Comparison of ENCODE assay signal across 8 cellular contexts in the genomic region with DNA sequence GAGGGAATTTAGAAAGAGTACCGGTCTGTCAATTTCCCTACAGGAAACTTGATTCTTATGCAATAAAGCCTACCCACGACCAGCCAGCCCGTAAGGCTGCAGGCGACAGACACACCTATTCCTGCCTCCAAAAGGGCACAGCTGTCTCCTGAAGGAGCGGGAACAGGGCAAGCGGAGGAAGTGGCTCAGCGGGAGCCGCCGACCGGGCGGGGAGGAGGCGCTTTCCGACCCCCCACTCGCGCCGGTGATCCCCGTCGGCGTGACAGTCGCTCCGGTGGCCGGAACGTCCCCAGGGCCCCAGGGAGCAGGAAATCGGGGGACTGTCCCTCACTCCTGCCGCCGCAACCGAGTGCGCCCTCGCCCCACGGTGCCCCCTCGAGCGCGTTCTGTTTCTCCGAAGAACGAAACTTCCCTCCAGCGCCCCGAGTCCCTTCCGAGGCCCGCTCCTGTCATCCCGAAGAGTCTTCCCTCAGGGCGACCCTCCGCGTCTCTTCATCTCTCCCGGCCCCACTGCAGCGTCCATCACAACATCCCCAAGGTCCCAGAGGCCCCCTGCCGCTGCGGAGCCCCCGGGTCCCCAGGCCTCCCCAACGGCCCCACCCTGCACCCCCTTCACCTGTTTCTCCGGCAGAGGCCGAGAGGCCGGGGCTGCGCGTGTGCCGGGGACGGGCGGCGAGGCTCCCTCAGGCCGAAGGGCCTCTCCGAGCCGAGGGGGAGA. TPM values are rescaled to one million over a fixed set of nuclear protein-coding genes. Genes with fewer than 3 reads are reported as not detected.
DNase-seq lines count a peak whose midpoint lies in the region; ATAC-seq and TF ChIP-seq lines count a peak whose summit lies in the region.

No MANE protein-coding gene starts in this region.

- peak overlapping the region; percentile 54 for H3K9ac ChIP-seq in endodermal cell (ENCODE audit: extremely low read depth, low read length, poor library complexity, severe bottlenecking)
- H3K9ac ChIP-seq in mucosa of rectum (ENCODE audit: low read depth in 1 of 2, low read length in 2 of 2), result peak overlapping the region; percentile 96 to 97

- peak overlapping the region; percentile 71 for H3K27ac ChIP-seq in endodermal cell (ENCODE audit: low read depth, low read length)
- H3K27ac ChIP-seq in mucosa of rectum (ENCODE audit: low read depth in 2 of 2, low read length in 2 of 2), result peak overlapping the region; percentile 99
- H3K27ac ChIP-seq in testis, result peak overlapping the region; percentile 97 to 98

- H3K4me3 Mint-ChIP-seq in endodermal cell, result peak overlapping the region; percentile 86

- H3K4me1 ChIP-seq in endodermal cell (ENCODE audit: control insufficient read depth, insufficient read depth, low read length), result no peaks in the 10 kb centered on the region
- peaks cover 2 to 14% of the 10 kb centered on the region in 2 donors for H3K4me1 ChIP-seq in mucosa of rectum (ENCODE audit: control insufficient read depth in 2 of 2, insufficient read depth in 2 of 2, low read length in 2 of 2)
- peaks cover 33% of the 10 kb centered on the region for H3K4me1 ChIP-seq in testis

- H3K4me3 ChIP-seq in AG09309 (ENCODE audit: control insufficient read depth, low read depth, low read length) (peak overlapping the region; percentile 93), endodermal cell (ENCODE audit: low read length) (peak overlapping the region; percentile 87), mucosa of rectum (ENCODE audit: low read length in 2 of 2) (peak overlapping the region; percentile 89 to 91), testis (peak overlapping the region; percentile 93 to 99)

- H3K27me3 ChIP-seq in endodermal cell (ENCODE audit: control insufficient read depth, insufficient read depth, low read length, poor library complexity, severe bottlenecking) (peaks cover 53% of the 10 kb centered on the region), mucosa of rectum (ENCODE audit: control insufficient read depth in 2 of 2, insufficient read depth in 2 of 2, low read length in 2 of 2) (no peaks in the 10 kb centered on the region), testis (no peaks in the 10 kb centered on the region)

- H3K9me3 ChIP-seq in endodermal cell (ENCODE audit: control insufficient read depth, low read length) (no peaks in the 10 kb centered on the region), mucosa of rectum (ENCODE audit: control insufficient read depth in 2 of 2, low read length in 2 of 2) (no peaks in the 10 kb centered on the region), testis (no peaks in the 10 kb centered on the region)

- WGBS in endodermal cell (ENCODE audit: insufficient coverage in 1 of 2, insufficient read length in 1 of 2), 2 experiments, result 0% methylated on average over 3 to 61 of the region's 61 CpGs
- WGBS in testis, 2 donors, result 0% methylated on average over 34 to 61 of the region's 61 CpGs

- H3K4me1 Mint-ChIP-seq in endodermal cell, result peaks cover 18% of the 10 kb centered on the region

- ATAC-seq in GM21390 (IDR thresholded peaks at IDR 0.05; ENCODE audit: unreplicated experiment), result peak; percentile 4
- no peak for ATAC-seq in GM18517 (IDR thresholded peaks at IDR 0.05; ENCODE audit: unreplicated experiment)

- H3K27me3 Mint-ChIP-seq in endodermal cell (ENCODE audit: insufficient read depth), result peaks cover 39% of the 10 kb centered on the region

- intact Hi-C loops in testis (cut with DNase I; ENCODE audit: low total_unique reads), result no loop called here

- H3K36me3 ChIP-seq in endodermal cell (ENCODE audit: control insufficient read depth, insufficient read depth, low read length) (no peaks in the 10 kb centered on the region), mucosa of rectum (ENCODE audit: control insufficient read depth in 2 of 2, insufficient read depth in 2 of 2, low read length in 2 of 2) (peaks cover 0 to 4% of the 10 kb centered on the region in 2 donors), testis (ENCODE audit: low read depth, missing control alignments) (no peaks in the 10 kb centered on the region)

- H3K36me3 Mint-ChIP-seq in endodermal cell (ENCODE audit: low read depth), result no peaks in the 10 kb centered on the region

- DNase-seq in AG09309 (ENCODE audit: low read depth), result no peak
- peak; percentile 45 for DNase-seq in NCI-H1092 (lab: John Stamatoyannopoulos, UW)
- peak; percentile 5 for DNase-seq in activated CD4-positive, alpha-beta T cell treated with anti-CD3 and anti-CD28 coated beads, Interleukin-2, amount 50 U/mL, for 1 hour
- DNase-seq in endodermal cell, result peak; percentile 90
- DNase-seq in testis, result no peak

- TF ChIP-seq CTCF in AG09309 (IDR thresholded peaks at IDR 0.05; ENCODE audit: control insufficient read depth, insufficient read depth, low read depth, low read length, missing control alignments) (no peak), endodermal cell (conservative IDR thresholded peaks at IDR 0.05) (no peak), testis (IDR thresholded peaks at IDR 0.05) (no peak)

- no peak for TF ChIP-seq POLR2A in testis (IDR thresholded peaks at IDR 0.05)

- H3K27ac Mint-ChIP-seq in endodermal cell, result peak overlapping the region; percentile 88

- H3K9me3 Mint-ChIP-seq in endodermal cell, result no peaks in the 10 kb centered on the region

RNA-seq across cellular contexts. Expression of gene STAT3, which starts 0.4 kb away (rescaled TPM):
- total RNA-seq in endodermal cell (10 to 100 TPM; 27.5 to 32.4 TPM), testis (100 to 1,000 TPM; 107 to 117 TPM)
- 37.5 TPM for polyA plus RNA-seq in endodermal cell (2013, experiment 1 of 2)
- 40.2 TPM for polyA plus RNA-seq in endodermal cell (2013, experiment 2 of 2)
- polyA plus RNA-seq in testis (ENCODE audit: insufficient read depth, low read depth, low replicate concordance), result 69.5 TPM

RNA-seq across cellular contexts. Expression of gene CAVIN1, which starts 35.2 kb away (rescaled TPM):
- 1 to 10 TPM in 1 of 2 donors, under 1 TPM in 1; 0.51 to 3.1 TPM for total RNA-seq in endodermal cell
- polyA plus RNA-seq in endodermal cell (2013, experiment 1 of 2), result 8.4 TPM
- polyA plus RNA-seq in endodermal cell (2013, experiment 2 of 2), result 8.2 TPM
- total RNA-seq in testis, result 10 to 100 TPM; 49.4 to 68.4 TPM
- 106 TPM for polyA plus RNA-seq in testis (ENCODE audit: insufficient read depth, low read depth, low replicate concordance)

Comparison
In these comparisons a context has a peak if more than half of its experiments do, and no peak if none do; other contexts are left out.
1. DNase-seq: peak in NCI-H1092 (single experiment), activated CD4-positive, alpha-beta T cell treated with anti-CD3 and anti-CD28 coated beads, Interleukin-2, amount 50 U/mL, for 1 hour (single experiment) and endodermal cell (single experiment); none in AG09309 (single experiment) and testis (single experiment).
2. RNA of gene CAVIN1, which starts 35.2 kb away (total RNA-seq): 49.4 to 68.4 TPM in testis; 0.51 to 3.1 TPM in endodermal cell; every median in the first group is over 10 times any median in the second.
3. Peak in every context shown above with its lines, with median percentiles within 50 percentile points of each other: H3K4me3 ChIP-seq and H3K27ac ChIP-seq.